In genomic region chr17:34981538-34982241, GRCh38 we compare ENCODE assay signal across 1 cellular context.
TF ChIP-seq lines count a peak whose summit lies in the region.

No MANE protein-coding gene starts in this region.

TF ChIP-seq in HepG2, 621 proteins besides CTCF, POLR2A, EP300 and RAD21:
- TF ChIP-seq PLSCR1 (CRISPR knock-in tag; IDR thresholded peaks at IDR 0.05; ENCODE audit: borderline replicate concordance) (no peak), ZNF75D (CRISPR knock-in tag; IDR thresholded peaks at IDR 0.05; ENCODE audit: borderline replicate concordance) (no peak), LCORL (IDR thresholded peaks at IDR 0.05) (no peak), LCORL (CRISPR knock-in tag; IDR thresholded peaks at IDR 0.05) (no peak), STAT5B (CRISPR knock-in tag; IDR thresholded peaks at IDR 0.05) (0 out of 2 replicates have a peak, but pooled peaks have one; percentile 54), MLLT10 (CRISPR knock-in tag; IDR thresholded peaks at IDR 0.05) (no peak), CREB3 (CRISPR knock-in tag; IDR thresholded peaks at IDR 0.05) (no peak), ZNF775 (CRISPR knock-in tag; IDR thresholded peaks at IDR 0.05; ENCODE audit: borderline replicate concordance) (no peak)
TF ChIP-seq in HepG2: peak in this region for 1.
